Comparison of ENCODE assay signal across 10 cellular contexts in genomic region chr10:98339790-98340189, GRCh38.
DNase-seq lines count a peak whose midpoint lies in the region; ATAC-seq and TF ChIP-seq lines count a peak whose summit lies in the region.
"Had no signal": no experiment of that assay in that cellular context is flagged by ENCODE, and none has a peak within 500 bp of the region (broad histone marks: within the 10 kb centered on the region; RNA-seq: fewer than 3 reads in every experiment).

No MANE protein-coding gene starts in this region.

- H3K79me2 ChIP-seq in GM23338 (replicated peaks; ENCODE audit: insufficient read depth) = no peaks in the 10 kb centered on the region

- TF ChIP-seq CTCF in GM23338 (conservative IDR thresholded peaks at IDR 0.05; ENCODE audit: low read depth in 2 of 2) (no peak), upper lobe of right lung (IDR thresholded peaks at IDR 0.05) (no peak), Calu3 (IDR thresholded peaks at IDR 0.05; ENCODE audit: unreplicated experiment) (no peak), WTC11 (IDR thresholded peaks at IDR 0.05) (no peak)

- CTCF ChIA-PET in Calu3 (lab: Charles Lee) = no interaction called here
- CTCF ChIA-PET in WTC11 (lab: Charles Lee) = interaction anchor here (0.7 to 2.1 kb wide), 8 partner anchors 7 to 170 kb away, joined by 3 to 13 read pairs (median 3); no protein-coding TSS in a partner anchor

- H4K20me1 ChIP-seq in GM23338 (replicated peaks; ENCODE audit: insufficient read depth) = no peaks in the 10 kb centered on the region

- H3K27me3 ChIP-seq in GM23338 (ENCODE audit: insufficient read depth) = no peaks in the 10 kb centered on the region
- H3K27me3 ChIP-seq in upper lobe of right lung = no peaks in the 10 kb centered on the region

- no peaks in the 10 kb centered on the region for H3K9me3 ChIP-seq in upper lobe of right lung

- no peak overlapping the region for H3K27ac Mint-ChIP-seq in GM23338
- peak overlapping the region; percentile 1 to 87 (median 8) for H3K27ac Mint-ChIP-seq in IgD-negative memory B cell
- no peak overlapping the region for H3K27ac Mint-ChIP-seq in Calu3 (ENCODE audit: unreplicated experiment)
- no peak overlapping the region for H3K27ac Mint-ChIP-seq in WTC11

- POLR2A ChIA-PET in WTC11 (lab: Charles Lee) = no interaction called here

- H3F3A ChIP-seq in GM23338 (replicated peaks; ENCODE audit: low read depth) = no peaks in the 10 kb centered on the region

- H3K4me2 ChIP-seq in GM23338 = no peak overlapping the region

- peaks cover 8% of the 10 kb centered on the region for H3K27me3 Mint-ChIP-seq in GM23338 (ENCODE audit: insufficient read depth, low read depth, poor library complexity)
- peaks cover 10% of the 10 kb centered on the region for H3K27me3 Mint-ChIP-seq in IgD-negative memory B cell
- no peaks in the 10 kb centered on the region for H3K27me3 Mint-ChIP-seq in Calu3 (ENCODE audit: unreplicated experiment)
- no peaks in the 10 kb centered on the region for H3K27me3 Mint-ChIP-seq in WTC11 (ENCODE audit: low read depth)

- H3K4me1 Mint-ChIP-seq in GM23338 (no peaks in the 10 kb centered on the region), IgD-negative memory B cell (peaks cover 19 to 38% (median 23%) of the 10 kb centered on the region in 3 donors), Calu3 (ENCODE audit: low read depth, unreplicated experiment) (peaks cover 7% of the 10 kb centered on the region), WTC11 (no peaks in the 10 kb centered on the region)

- H3K4me3 ChIP-seq in GM23338 (no peak overlapping the region), upper lobe of right lung (no peak overlapping the region)

- H2AFZ ChIP-seq in GM23338 = peak overlapping the region; percentile 32; the same call in 1 of the 2 replicates

- ATAC-seq in left cardiac atrium = no peak
- no peak for ATAC-seq in GM23338
- ATAC-seq in upper lobe of right lung = peak; percentile 32
- ATAC-seq in WTC11 = no peak
- ATAC-seq: HepG2 had no signal

- no peaks in the 10 kb centered on the region for H3K4me1 ChIP-seq in GM23338 (ENCODE audit: insufficient read depth)
- H3K4me1 ChIP-seq in upper lobe of right lung = peaks cover 5% of the 10 kb centered on the region

- H3K36me3 ChIP-seq in GM23338 (ENCODE audit: insufficient read depth) (no peaks in the 10 kb centered on the region), upper lobe of right lung (no peaks in the 10 kb centered on the region)

- intact Hi-C loops in cardiac septum (cut with DNase I) = no loop called here
- intact Hi-C loops in left cardiac atrium (cut with DNase I) = no loop called here
- intact Hi-C loops in upper lobe of right lung (cut with DNase I) = no loop called here
- intact Hi-C loops in Calu3 (cut with micrococcal nuclease; ENCODE audit: unreplicated experiment) = no loop called here

- no peak overlapping the region for H3K27ac ChIP-seq in GM23338 (ENCODE audit: low read depth)
- H3K27ac ChIP-seq in upper lobe of right lung = no peak overlapping the region

- DNase-seq in cardiac septum (ENCODE audit: low spot score) (peak; percentile 31), left cardiac atrium (no peak), GM23338 (ENCODE audit: low spot score) (no peak), upper lobe of right lung (no peak), Calu3 (no peak), WTC11 (ENCODE audit: low spot score) (no peak)
- no peak for DNase-seq in activated CD4-positive, alpha-beta T cell treated with anti-CD3 and anti-CD28 coated beads for 1 hour
- DNase-seq: foreskin melanocyte had no signal

- H3K9me2 ChIP-seq in GM23338 (ENCODE audit: insufficient read depth) = no peaks in the 10 kb centered on the region

- H3K4me3 Mint-ChIP-seq in GM23338 = no peak overlapping the region
- peak overlapping the region; percentile 4 to 93 (median 80) for H3K4me3 Mint-ChIP-seq in IgD-negative memory B cell
- no peak overlapping the region for H3K4me3 Mint-ChIP-seq in Calu3 (ENCODE audit: low read depth, unreplicated experiment)
- no peak overlapping the region for H3K4me3 Mint-ChIP-seq in WTC11

- BruUV-seq in Calu3 (replicated peaks; lab: Mats Ljungman, UMichigan) = no TSS peak

- H3K9me3 Mint-ChIP-seq in GM23338 (no peaks in the 10 kb centered on the region), IgD-negative memory B cell (no peaks in the 10 kb centered on the region), Calu3 (ENCODE audit: low read depth, unreplicated experiment) (no peaks in the 10 kb centered on the region), WTC11 (no peaks in the 10 kb centered on the region)

- H3K36me3 Mint-ChIP-seq in GM23338 (ENCODE audit: low read depth) (no peaks in the 10 kb centered on the region), IgD-negative memory B cell (peaks cover under 1% of the 10 kb centered on the region), Calu3 (ENCODE audit: insufficient read depth, unreplicated experiment) (no peaks in the 10 kb centered on the region), WTC11 (no peaks in the 10 kb centered on the region)

TF ChIP-seq in WTC11, 78 proteins besides CTCF, POLR2A, EP300 and RAD21 (continues in another document):
- no peak for TF ChIP-seq NR2C2 (CRISPR knock-in tag; IDR thresholded peaks at IDR 0.05)
- TF ChIP-seq ZNF423 (CRISPR knock-in tag; IDR thresholded peaks at IDR 0.05) = no peak
- TF ChIP-seq RORB (CRISPR knock-in tag; IDR thresholded peaks at IDR 0.05) = no peak
- no peak for TF ChIP-seq TP53 (CRISPR knock-in tag; IDR thresholded peaks at IDR 0.05)
- no peak for TF ChIP-seq PRRX2 (CRISPR knock-in tag; IDR thresholded peaks at IDR 0.05)
- no peak for TF ChIP-seq ZNF232 (CRISPR knock-in tag; IDR thresholded peaks at IDR 0.05)
- no peak for TF ChIP-seq ZSCAN18 (CRISPR knock-in tag; IDR thresholded peaks at IDR 0.05)
- TF ChIP-seq TEAD4 (CRISPR knock-in tag; IDR thresholded peaks at IDR 0.05) = no peak
- no peak for TF ChIP-seq ZNF532 (CRISPR knock-in tag; IDR thresholded peaks at IDR 0.05; ENCODE audit: borderline replicate concordance)
- no peak for TF ChIP-seq KAT7 (CRISPR knock-in tag; IDR thresholded peaks at IDR 0.05; ENCODE audit: borderline replicate concordance)
- no peak for TF ChIP-seq RELA (CRISPR knock-in tag; IDR thresholded peaks at IDR 0.05; ENCODE audit: borderline replicate concordance)
- no peak for TF ChIP-seq FOXK1 (CRISPR knock-in tag; IDR thresholded peaks at IDR 0.05)
- TF ChIP-seq CDX4 (CRISPR knock-in tag; IDR thresholded peaks at IDR 0.05; ENCODE audit: borderline replicate concordance) = no peak
- TF ChIP-seq OVOL2 (CRISPR knock-in tag; IDR thresholded peaks at IDR 0.05; ENCODE audit: borderline replicate concordance) = no peak

Comparison
In these comparisons a context has a peak if more than half of its experiments do, and no peak if none do; other contexts are left out.
1. H3K27ac Mint-ChIP-seq: peak in IgD-negative memory B cell (3 of 3); none in GM23338 (single experiment), Calu3 (single experiment) and WTC11 (single experiment).
2. H3K4me3 Mint-ChIP-seq: peak in IgD-negative memory B cell (4 of 4); none in GM23338 (single experiment), Calu3 (single experiment) and WTC11 (single experiment).